Comparison of ENCODE assay signal across 2 cellular contexts in genomic region chr6:134165827-134166226, GRCh38.
TF ChIP-seq lines count a peak whose summit lies in the region.

No MANE protein-coding gene starts in this region.

TF ChIP-seq in SK-N-SH treated with all-trans-retinoic acid at 6 μM for 48 hours, 23 proteins besides CTCF, POLR2A, EP300 and RAD21 (continued from another document):
- TF ChIP-seq TSHZ2 (CRISPR knock-in tag; IDR thresholded peaks at IDR 0.05) (no peak), PATZ1 (CRISPR knock-in tag; IDR thresholded peaks at IDR 0.05; ENCODE audit: borderline replicate concordance) (no peak), OSR1 (CRISPR knock-in tag; IDR thresholded peaks at IDR 0.05) (no peak)

TF ChIP-seq in SK-N-SH, 30 proteins besides CTCF, POLR2A, EP300 and RAD21 (continued from another document):
- no peak for TF ChIP-seq ZBTB33 (IDR thresholded peaks at IDR 0.05; ENCODE audit: borderline replicate concordance, low read depth)
- TF ChIP-seq FOSL2 (IDR thresholded peaks at IDR 0.05; ENCODE audit: borderline replicate concordance, low read depth): no peak
- no peak for TF ChIP-seq RXRA (IDR thresholded peaks at IDR 0.05; ENCODE audit: borderline replicate concordance, low read depth)
- TF ChIP-seq, protein P1, sequence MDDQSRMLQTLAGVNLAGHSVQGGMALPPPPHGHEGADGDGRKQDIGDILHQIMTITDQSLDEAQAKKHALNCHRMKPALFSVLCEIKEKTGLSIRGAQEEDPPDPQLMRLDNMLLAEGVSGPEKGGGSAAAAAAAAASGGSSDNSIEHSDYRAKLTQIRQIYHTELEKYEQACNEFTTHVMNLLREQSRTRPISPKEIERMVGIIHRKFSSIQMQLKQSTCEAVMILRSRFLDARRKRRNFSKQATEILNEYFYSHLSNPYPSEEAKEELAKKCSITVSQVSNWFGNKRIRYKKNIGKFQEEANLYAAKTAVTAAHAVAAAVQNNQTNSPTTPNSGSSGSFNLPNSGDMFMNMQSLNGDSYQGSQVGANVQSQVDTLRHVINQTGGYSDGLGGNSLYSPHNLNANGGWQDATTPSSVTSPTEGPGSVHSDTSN (IDR thresholded peaks at IDR 0.05): no peak
- TF ChIP-seq RFX5 (IDR thresholded peaks at IDR 0.05; ENCODE audit: low read length): no peak
- no peak for TF ChIP-seq GATA2 (CRISPR knock-in tag; IDR thresholded peaks at IDR 0.05)
- TF ChIP-seq, protein P2, sequence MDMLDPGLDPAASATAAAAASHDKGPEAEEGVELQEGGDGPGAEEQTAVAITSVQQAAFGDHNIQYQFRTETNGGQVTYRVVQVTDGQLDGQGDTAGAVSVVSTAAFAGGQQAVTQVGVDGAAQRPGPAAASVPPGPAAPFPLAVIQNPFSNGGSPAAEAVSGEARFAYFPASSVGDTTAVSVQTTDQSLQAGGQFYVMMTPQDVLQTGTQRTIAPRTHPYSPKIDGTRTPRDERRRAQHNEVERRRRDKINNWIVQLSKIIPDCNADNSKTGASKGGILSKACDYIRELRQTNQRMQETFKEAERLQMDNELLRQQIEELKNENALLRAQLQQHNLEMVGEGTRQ (IDR thresholded peaks at IDR 0.05; ENCODE audit: borderline replicate concordance, low read depth, low read length): no peak
- no peak for TF ChIP-seq TAF1 (IDR thresholded peaks at IDR 0.05; ENCODE audit: borderline replicate concordance, low read depth, low read length)
TF ChIP-seq in SK-N-SH: peak in this region for 0.
